26 cellular contexts compared by ENCODE assay signal in the genomic region with DNA sequence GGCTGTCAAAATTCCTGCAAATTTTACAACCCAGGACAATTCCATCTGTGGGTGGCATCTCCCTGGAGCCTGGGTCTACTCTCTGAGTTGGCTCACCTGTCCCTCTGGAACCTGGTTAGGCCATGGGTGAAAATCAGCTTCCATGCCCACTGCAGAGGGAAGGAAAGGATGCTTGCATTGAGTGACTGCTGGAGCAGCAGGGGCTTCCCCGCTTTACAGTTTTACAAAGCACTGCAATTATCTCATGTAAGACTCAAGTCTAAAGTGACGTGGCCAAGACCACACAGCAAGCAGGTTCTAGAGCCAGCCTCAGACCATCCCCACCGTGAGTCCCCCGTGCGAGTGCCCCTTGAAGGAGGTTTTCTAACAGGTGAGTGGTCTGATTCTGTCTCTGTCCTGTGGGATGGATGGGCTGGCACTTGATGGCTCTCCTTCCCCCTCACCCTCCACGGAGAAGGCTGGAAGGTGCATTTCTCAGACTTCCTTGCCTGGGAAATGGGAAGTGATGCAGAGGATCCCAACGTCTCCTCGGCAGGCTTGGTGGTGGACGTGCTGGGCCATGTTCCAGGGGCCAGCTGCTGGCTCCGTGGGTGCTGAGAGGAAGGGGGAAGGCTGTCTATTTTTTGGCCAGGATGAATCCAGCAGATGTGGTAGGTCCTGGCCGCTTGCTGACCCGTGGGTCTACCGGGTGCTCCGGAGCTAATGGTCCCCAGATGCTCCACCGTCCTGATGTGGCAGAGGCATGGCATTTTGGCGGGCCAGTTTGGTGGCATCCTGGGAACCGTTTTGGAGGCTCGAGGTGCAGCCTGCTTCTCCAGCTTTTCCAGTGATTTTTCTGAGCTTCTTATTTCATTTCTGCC.
"Had no signal": no experiment of that assay in that cellular context is flagged by ENCODE, and none has a peak within 500 bp of the region (broad histone marks: within the 10 kb centered on the region; RNA-seq: fewer than 3 reads in every experiment).

No MANE protein-coding gene starts in this region.

- H2AFZ ChIP-seq: hepatocyte, parathyroid adenoma had no signal

- H3K27ac Mint-ChIP-seq: activated CD8-positive, alpha-beta T cell treated with anti-CD3 and anti-CD28 coated beads, Interleukin-2, amount 10 ng/mL, durations not matched to agents 7 days and 5 days; activated naive CD8-positive, alpha-beta T cell; effector memory CD8-positive, alpha-beta T cell; immature natural killer cell; nephron had no signal

- H3K9me3 Mint-ChIP-seq: effector memory CD8-positive, alpha-beta T cell; nephron had no signal

- H3K4me1 ChIP-seq: esophagus muscularis mucosa, parathyroid adenoma, upper lobe of left lung had no signal

- ATAC-seq: activated CD8-positive, alpha-beta T cell treated with anti-CD3 and anti-CD28 coated beads, Interleukin-2, amount 10 ng/mL, durations not matched to agents 7 days and 5 days; effector memory CD8-positive, alpha-beta T cell; sciatic nerve had no signal

- H3K4me3 Mint-ChIP-seq: activated CD8-positive, alpha-beta T cell treated with anti-CD3 and anti-CD28 coated beads, Interleukin-2, amount 10 ng/mL, durations not matched to agents 7 days and 5 days; activated naive CD8-positive, alpha-beta T cell; effector memory CD8-positive, alpha-beta T cell; immature natural killer cell; nephron had no signal

- H3K27me3 ChIP-seq: hepatocyte, upper lobe of left lung had no signal

- H3K79me2 ChIP-seq: hepatocyte, parathyroid adenoma had no signal

- H3K27ac ChIP-seq: colonic mucosa, dorsolateral prefrontal cortex, esophagus muscularis mucosa, hepatocyte, parathyroid adenoma, thoracic aorta, upper lobe of left lung had no signal

- H3K4me2 ChIP-seq: hepatocyte had no signal

- DNase-seq: activated CD4-positive, alpha-beta T cell treated with anti-CD3 and anti-CD28 coated beads, Interleukin-2, amount 50 U/mL, for 1 hour; activated CD8-positive, alpha-beta T cell treated with anti-CD3 and anti-CD28 coated beads, Interleukin-2, amount 10 ng/mL, durations not matched to agents 7 days and 5 days; activated T-cell treated with anti-CD3 and anti-CD28 coated beads, Interleukin-2, amount 50 U/mL, for 1 hour; amniotic stem cell; colonic mucosa; dorsolateral prefrontal cortex; effector memory CD8-positive, alpha-beta T cell; glutamatergic neuron; immature natural killer cell; kidney glomerular epithelial cell; mesenchymal stem cell; small intestine; stimulated activated CD4-positive, alpha-beta T cell treated with anti-CD3 and anti-CD28 coated beads, Interleukin-2, amount 100 ng/mL, for 48 hours; stimulated activated CD8-positive, alpha-beta memory T cell treated with anti-CD3 and anti-CD28 coated beads, Interleukin-4, amount 100 ng/mL, for 48 hours; stimulated activated naive CD4-positive, alpha-beta T cell; SW 1271; upper lobe of left lung had no signal

- H3K9me3 ChIP-seq: colonic mucosa, esophagus muscularis mucosa, thoracic aorta, upper lobe of left lung had no signal

- FAIRE-seq: bronchial epithelial cell, frontal cortex, small intestine had no signal

- H3K9ac ChIP-seq: parathyroid adenoma had no signal

- H3K36me3 ChIP-seq: colonic mucosa, esophagus muscularis mucosa, thoracic aorta, upper lobe of left lung had no signal

- H3K4me3 ChIP-seq: colonic mucosa, dorsolateral prefrontal cortex, esophagus muscularis mucosa, hepatocyte, thoracic aorta, upper lobe of left lung had no signal

- H3K36me3 Mint-ChIP-seq: activated naive CD8-positive, alpha-beta T cell had no signal

- H3K4me1 Mint-ChIP-seq: immature natural killer cell had no signal
